In the genomic region with DNA sequence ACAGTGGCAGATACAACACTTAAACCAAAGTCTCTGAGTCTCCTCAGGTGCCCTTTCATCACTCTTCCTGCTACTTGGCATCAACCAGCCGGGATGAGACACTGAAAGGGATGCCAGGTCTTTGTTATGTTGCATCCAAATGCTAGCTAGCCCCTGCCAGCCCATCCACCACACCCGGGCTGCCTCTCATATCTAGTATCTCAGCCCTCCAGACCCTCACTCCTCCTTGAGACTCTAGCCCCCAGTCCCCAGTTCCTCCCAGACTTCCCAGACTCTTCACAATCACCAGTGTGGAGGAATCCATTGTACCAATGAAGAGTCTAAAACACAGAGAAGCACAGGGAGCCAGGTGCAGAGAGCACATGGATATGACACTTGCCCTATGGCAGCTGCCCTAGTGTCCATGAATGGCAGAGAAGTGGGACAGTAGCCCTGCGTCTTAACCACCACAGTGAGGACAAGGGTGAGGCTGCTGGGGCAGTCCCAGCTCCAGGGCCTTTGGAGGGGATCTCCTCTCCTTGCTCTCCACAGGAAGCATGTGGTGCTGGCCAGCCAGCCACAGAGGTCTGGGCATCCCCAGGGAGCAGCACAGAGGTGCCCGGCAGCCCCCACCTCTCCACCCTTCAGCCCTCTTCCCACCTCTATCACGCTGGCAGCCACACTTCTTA, we compare ENCODE assay signal across 10 cellular contexts. TPM values are rescaled to one million over a fixed set of nuclear protein-coding genes. Genes with fewer than 3 reads are reported as not detected.
DNase-seq lines count a peak whose midpoint lies in the region; ATAC-seq and TF ChIP-seq lines count a peak whose summit lies in the region.
"Had no signal": no experiment of that assay in that cellular context is flagged by ENCODE, and none has a peak within 500 bp of the region (broad histone marks: within the 10 kb centered on the region; RNA-seq: fewer than 3 reads in every experiment).

No MANE protein-coding gene starts in this region.

- H3K9me3 ChIP-seq in CD8-positive, alpha-beta T cell (ENCODE audit: low read length), result no peaks in the 10 kb centered on the region
- H3K9me3 ChIP-seq in KOPT-K1 (ENCODE audit: insufficient read depth, low read length, poor library complexity, severe bottlenecking), result no peaks in the 10 kb centered on the region
- no peaks in the 10 kb centered on the region for H3K9me3 ChIP-seq in naive thymus-derived CD4-positive, alpha-beta T cell (ENCODE audit: control insufficient read depth in 2 of 3, low read length in 3 of 3)
- no peaks in the 10 kb centered on the region for H3K9me3 ChIP-seq in Caco-2
- H3K9me3 ChIP-seq in esophagus muscularis mucosa, result no peaks in the 10 kb centered on the region

- H3K9me3 Mint-ChIP-seq in CD8-positive, alpha-beta T cell, result no peaks in the 10 kb centered on the region
- no peaks in the 10 kb centered on the region for H3K9me3 Mint-ChIP-seq in central memory CD8-positive, alpha-beta T cell
- H3K9me3 Mint-ChIP-seq in naive thymus-derived CD4-positive, alpha-beta T cell, result peaks cover 0 to 5% (median 0%) of the 10 kb centered on the region in 11 donors
- no peaks in the 10 kb centered on the region for H3K9me3 Mint-ChIP-seq in Caco-2 (ENCODE audit: unreplicated experiment)
- H3K9me3 Mint-ChIP-seq in T-helper 2 cell treated with Interferon-gamma antibody and Interleukin-4, amounts not matched to agents 5 μg/mL and 100 μg/mL, for 36 hours, result peaks cover 12% of the 10 kb centered on the region
- H3K9me3 Mint-ChIP-seq in progenitor cell of endocrine pancreas (ENCODE audit: low read depth), result no peaks in the 10 kb centered on the region
- H3K9me3 Mint-ChIP-seq: nephron had no signal

- no peak overlapping the region for H3K27ac ChIP-seq in CD8-positive, alpha-beta T cell (ENCODE audit: low read depth, low read length)
- peak overlapping the region; percentile 5 for H3K27ac ChIP-seq in KOPT-K1 (ENCODE audit: low read depth, low read length, poor library complexity, severe bottlenecking)
- no peak overlapping the region for H3K27ac ChIP-seq in naive thymus-derived CD4-positive, alpha-beta T cell (ENCODE audit: low read depth, low read length)
- no peak overlapping the region for H3K27ac ChIP-seq in esophagus muscularis mucosa (replicated peaks in 1 of 4)

- POLR2A ChIA-PET in CD8-positive, alpha-beta T cell (lab: Charles Lee), result no interaction called here
- POLR2A ChIA-PET in naive thymus-derived CD4-positive, alpha-beta T cell (lab: Charles Lee), result no interaction called here
- POLR2A ChIA-PET in Caco-2 (lab: Charles Lee), result no interaction called here

- WGBS in esophagus muscularis mucosa, result 74% methylated on average over 4 of the region's 5 CpGs

- TF ChIP-seq POLR2A in esophagus muscularis mucosa (IDR thresholded peaks at IDR 0.05; ENCODE audit: low read depth), result no peak

- H3K27me3 ChIP-seq in CD8-positive, alpha-beta T cell (ENCODE audit: insufficient read depth, low read length), result no peaks in the 10 kb centered on the region
- H3K27me3 ChIP-seq in naive thymus-derived CD4-positive, alpha-beta T cell (ENCODE audit: control insufficient read depth in 2 of 2, insufficient read depth in 2 of 2, low read length in 2 of 2), result no peaks in the 10 kb centered on the region
- H3K27me3 ChIP-seq in Caco-2 (replicated peaks; ENCODE audit: control insufficient read depth, insufficient read depth, low read length), result no peaks in the 10 kb centered on the region
- no peaks in the 10 kb centered on the region for H3K27me3 ChIP-seq in esophagus muscularis mucosa

- H3K36me3 ChIP-seq in CD8-positive, alpha-beta T cell (ENCODE audit: insufficient read depth, low read length), result no peaks in the 10 kb centered on the region
- H3K36me3 ChIP-seq in KOPT-K1 (ENCODE audit: insufficient read depth, low read length) (no peaks in the 10 kb centered on the region), Caco-2 (ENCODE audit: control insufficient read depth, insufficient read depth, low read length) (no peaks in the 10 kb centered on the region), esophagus muscularis mucosa (no peaks in the 10 kb centered on the region)
- no peaks in the 10 kb centered on the region for H3K36me3 ChIP-seq in naive thymus-derived CD4-positive, alpha-beta T cell (ENCODE audit: control insufficient read depth in 2 of 3, insufficient read depth in 3 of 3, low read length in 3 of 3)

- ATAC-seq in CD8-positive, alpha-beta T cell, result peak; percentile 19
- no peak for ATAC-seq in central memory CD8-positive, alpha-beta T cell (replicated peaks; ENCODE audit: extremely low read depth, poor library complexity, severe bottlenecking)
- ATAC-seq in naive thymus-derived CD4-positive, alpha-beta T cell, result peak; percentile 55
- ATAC-seq: activated CD4-positive, CD25-positive, alpha-beta regulatory T cell treated with anti-CD3 and anti-CD28 coated beads, Interleukin-2, amount 50 U/mL, for 24 hours had no signal

- CTCF ChIA-PET in CD8-positive, alpha-beta T cell (lab: Charles Lee), result interaction anchor here (1.3 kb wide), 1 partner anchor 30 kb away, joined by 3 read pairs; no protein-coding TSS in a partner anchor
- CTCF ChIA-PET in naive thymus-derived CD4-positive, alpha-beta T cell (lab: Charles Lee), result no interaction called here
- CTCF ChIA-PET in Caco-2 (lab: Charles Lee), result interaction anchor here (0.9 kb wide), 1 partner anchor 95 kb away, joined by 3 read pairs; no protein-coding TSS in a partner anchor

- no peaks in the 10 kb centered on the region for H3K36me3 Mint-ChIP-seq in CD8-positive, alpha-beta T cell
- H3K36me3 Mint-ChIP-seq in central memory CD8-positive, alpha-beta T cell (ENCODE audit: insufficient read depth), result peaks cover 2% of the 10 kb centered on the region
- H3K36me3 Mint-ChIP-seq in naive thymus-derived CD4-positive, alpha-beta T cell, result peaks cover 0 to 23% (median 0%) of the 10 kb centered on the region in 5 donors
- H3K36me3 Mint-ChIP-seq in Caco-2 (ENCODE audit: insufficient read depth, unreplicated experiment) (no peaks in the 10 kb centered on the region), progenitor cell of endocrine pancreas (ENCODE audit: insufficient read depth) (no peaks in the 10 kb centered on the region)
- peaks cover 16% of the 10 kb centered on the region for H3K36me3 Mint-ChIP-seq in T-helper 2 cell treated with Interferon-gamma antibody and Interleukin-4, amounts not matched to agents 5 μg/mL and 100 μg/mL, for 36 hours (ENCODE audit: low read depth)

- H3K4me3 Mint-ChIP-seq in CD8-positive, alpha-beta T cell, result no peak overlapping the region
- no peak overlapping the region for H3K4me3 Mint-ChIP-seq in central memory CD8-positive, alpha-beta T cell
- H3K4me3 Mint-ChIP-seq in naive thymus-derived CD4-positive, alpha-beta T cell, result no peak overlapping the region
- H3K4me3 Mint-ChIP-seq in Caco-2 (ENCODE audit: unreplicated experiment), result no peak overlapping the region
- H3K4me3 Mint-ChIP-seq in T-helper 2 cell treated with Interferon-gamma antibody and Interleukin-4, amounts not matched to agents 5 μg/mL and 100 μg/mL, for 36 hours, result no peak overlapping the region
- H3K4me3 Mint-ChIP-seq in progenitor cell of endocrine pancreas (ENCODE audit: low read depth), result no peak overlapping the region
- H3K4me3 Mint-ChIP-seq: nephron had no signal

- intact Hi-C loops in CD8-positive, alpha-beta T cell (cut with DNase I, micrococcal nuclease), result no loop called here
- intact Hi-C loops in naive thymus-derived CD4-positive, alpha-beta T cell (cut with micrococcal nuclease), result no loop called here
- intact Hi-C loops in Caco-2 (cut with micrococcal nuclease; ENCODE audit: unreplicated experiment), result no loop called here
- intact Hi-C loops in esophagus muscularis mucosa (cut with DNase I), result no loop called here

- no peak for TF ChIP-seq EP300 in esophagus muscularis mucosa (IDR thresholded peaks at IDR 0.05)

- H3K27ac Mint-ChIP-seq in CD8-positive, alpha-beta T cell, result no peak overlapping the region
- peak overlapping the region; percentile 85 for H3K27ac Mint-ChIP-seq in central memory CD8-positive, alpha-beta T cell (ENCODE audit: low read depth)
- H3K27ac Mint-ChIP-seq in naive thymus-derived CD4-positive, alpha-beta T cell, result peak overlapping the region in 1 of 9 donors; percentile 50
- H3K27ac Mint-ChIP-seq in Caco-2 (ENCODE audit: unreplicated experiment), result no peak overlapping the region
- H3K27ac Mint-ChIP-seq in T-helper 2 cell treated with Interferon-gamma antibody and Interleukin-4, amounts not matched to agents 5 μg/mL and 100 μg/mL, for 36 hours, result no peak overlapping the region
- no peak overlapping the region for H3K27ac Mint-ChIP-seq in progenitor cell of endocrine pancreas
- H3K27ac Mint-ChIP-seq: nephron had no signal

- H3K4me3 ChIP-seq in CD8-positive, alpha-beta T cell (ENCODE audit: low read depth, low read length), result no peak overlapping the region
- H3K4me3 ChIP-seq in naive thymus-derived CD4-positive, alpha-beta T cell (ENCODE audit: low read length), result no peak overlapping the region
- H3K4me3 ChIP-seq in Caco-2 (ENCODE audit: low read depth, low read length) (no peak overlapping the region), esophagus muscularis mucosa (no peak overlapping the region)

- no TSS peak for BruUV-seq in Caco-2 (replicated peaks; lab: Mats Ljungman, UMichigan)

- H3K27me3 Mint-ChIP-seq in CD8-positive, alpha-beta T cell (ENCODE audit: low read depth), result no peaks in the 10 kb centered on the region
- no peaks in the 10 kb centered on the region for H3K27me3 Mint-ChIP-seq in central memory CD8-positive, alpha-beta T cell
- H3K27me3 Mint-ChIP-seq in naive thymus-derived CD4-positive, alpha-beta T cell, result peaks cover 0 to 4% (median 0%) of the 10 kb centered on the region in 5 donors
- peaks cover 3% of the 10 kb centered on the region for H3K27me3 Mint-ChIP-seq in Caco-2 (ENCODE audit: insufficient read depth, unreplicated experiment)
- H3K27me3 Mint-ChIP-seq in T-helper 2 cell treated with Interferon-gamma antibody and Interleukin-4, amounts not matched to agents 5 μg/mL and 100 μg/mL, for 36 hours (ENCODE audit: low read depth), result no peaks in the 10 kb centered on the region
- peaks cover 7% of the 10 kb centered on the region for H3K27me3 Mint-ChIP-seq in progenitor cell of endocrine pancreas

- peaks cover 7% of the 10 kb centered on the region for H3K4me1 ChIP-seq in CD8-positive, alpha-beta T cell (ENCODE audit: insufficient read depth, low read length)
- peaks cover under 1 to 38% of the 10 kb centered on the region in 2 donors for H3K4me1 ChIP-seq in naive thymus-derived CD4-positive, alpha-beta T cell (ENCODE audit: control insufficient read depth in 2 of 2, insufficient read depth in 2 of 2, low read length in 2 of 2)
- no peaks in the 10 kb centered on the region for H3K4me1 ChIP-seq in Caco-2
- H3K4me1 ChIP-seq in esophagus muscularis mucosa, result no peaks in the 10 kb centered on the region

- DNase-seq in CD8-positive, alpha-beta T cell, result peak in 1 of 7 experiments; percentile 43
- no peak for DNase-seq in central memory CD8-positive, alpha-beta T cell (ENCODE audit: low spot score in 2 of 2)
- DNase-seq in naive thymus-derived CD4-positive, alpha-beta T cell, result peak in 1 of 9 donors; percentile 31
- no peak for DNase-seq in Caco-2
- DNase-seq in T-helper 2 cell treated with Interferon-gamma antibody and Interleukin-4, amounts not matched to agents 5 μg/mL and 100 μg/mL, for 36 hours (ENCODE audit: low spot score), result no peak
- DNase-seq in esophagus muscularis mucosa (ENCODE audit: extremely low spot score), result no peak
- DNase-seq in progenitor cell of endocrine pancreas (ENCODE audit: low spot score, unreplicated experiment), result no peak

- TF ChIP-seq CTCF in CD8-positive, alpha-beta T cell (IDR thresholded peaks at IDR 0.05), result no peak
- TF ChIP-seq CTCF in Caco-2 (IDR thresholded peaks at IDR 0.05; ENCODE audit: insufficient read depth in 1 of 2, low read depth in 1 of 2, low read length in 1 of 2, severe bottlenecking in 1 of 2, unreplicated experiment in 1 of 2) (no peak), esophagus muscularis mucosa (IDR thresholded peaks at IDR 0.05) (no peak), progenitor cell of endocrine pancreas (IDR thresholded peaks at IDR 0.05; ENCODE audit: unreplicated experiment) (no peak)

- H3K4me1 Mint-ChIP-seq in CD8-positive, alpha-beta T cell (ENCODE audit: low read depth), result peaks cover 31% of the 10 kb centered on the region
- H3K4me1 Mint-ChIP-seq in central memory CD8-positive, alpha-beta T cell, result peaks cover 57% of the 10 kb centered on the region
- peaks cover 3 to 63% (median 8%) of the 10 kb centered on the region in 7 donors for H3K4me1 Mint-ChIP-seq in naive thymus-derived CD4-positive, alpha-beta T cell
- no peaks in the 10 kb centered on the region for H3K4me1 Mint-ChIP-seq in Caco-2 (ENCODE audit: low read depth, unreplicated experiment)
- peaks cover 56% of the 10 kb centered on the region for H3K4me1 Mint-ChIP-seq in T-helper 2 cell treated with Interferon-gamma antibody and Interleukin-4, amounts not matched to agents 5 μg/mL and 100 μg/mL, for 36 hours (ENCODE audit: low read depth)
- no peaks in the 10 kb centered on the region for H3K4me1 Mint-ChIP-seq in progenitor cell of endocrine pancreas (ENCODE audit: low read depth)

RNA-seq across cellular contexts. Expression of a gene that starts 21.6 kb away (rescaled TPM):
- total RNA-seq in CD8-positive, alpha-beta T cell, result under 1 TPM in 1 of 2 experiments, not detected in 1; 0.41 TPM
- 100 to 1,000 TPM in 1 of 5 experiments, not detected in 4; 111 TPM for total RNA-seq in naive thymus-derived CD4-positive, alpha-beta T cell
- polyA plus RNA-seq in naive thymus-derived CD4-positive, alpha-beta T cell, result not detected
- total RNA-seq in Caco-2 (2022) (not detected in 2 replicates), esophagus muscularis mucosa (not detected), progenitor cell of endocrine pancreas (not detected in 2 replicates)

RNA-seq across cellular contexts. Expression of a gene that starts 34.8 kb away (rescaled TPM):
- not detected for total RNA-seq in CD8-positive, alpha-beta T cell
- total RNA-seq in naive thymus-derived CD4-positive, alpha-beta T cell, result 1 to 10 TPM in 1 of 5 experiments, not detected in 4; 1.3 TPM
- polyA plus RNA-seq in naive thymus-derived CD4-positive, alpha-beta T cell, result not detected
- not detected in 2 replicates for total RNA-seq in Caco-2 (2022)
- total RNA-seq in esophagus muscularis mucosa, result not detected
- not detected in 2 replicates for total RNA-seq in progenitor cell of endocrine pancreas
